Comparison of ENCODE assay signal across 15 cellular contexts in the genomic region with DNA sequence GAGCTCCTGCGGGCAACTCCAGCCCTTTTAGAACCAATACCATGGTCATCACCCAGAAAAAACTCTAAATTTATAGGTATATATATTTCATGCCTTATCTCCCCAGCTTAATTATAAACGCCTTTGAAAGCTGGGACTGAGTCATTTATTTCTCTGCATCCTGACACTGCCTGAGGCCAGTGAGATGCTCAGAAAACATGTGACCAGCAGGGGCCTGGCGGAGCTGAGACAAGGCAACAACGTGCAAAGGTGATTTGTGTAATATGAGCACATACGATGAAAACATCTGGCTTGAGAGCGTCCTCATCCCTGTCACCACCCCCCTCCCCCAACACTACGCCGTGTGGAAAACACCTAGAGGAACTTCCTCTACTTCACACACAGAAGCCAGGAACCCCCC. TPM values are rescaled to one million over a fixed set of nuclear protein-coding genes. Genes with fewer than 3 reads are reported as not detected.
DNase-seq lines count a peak whose midpoint lies in the region; ATAC-seq and TF ChIP-seq lines count a peak whose summit lies in the region.
"Had no signal": no experiment of that assay in that cellular context is flagged by ENCODE, and none has a peak within 500 bp of the region (broad histone marks: within the 10 kb centered on the region; RNA-seq: fewer than 3 reads in every experiment).

No MANE protein-coding gene starts in this region.

- H3K36me3 Mint-ChIP-seq in endodermal cell (ENCODE audit: low read depth), result peaks cover 49% of the 10 kb centered on the region
- H3K36me3 Mint-ChIP-seq in progenitor cell of endocrine pancreas (ENCODE audit: insufficient read depth), result peaks cover 12% of the 10 kb centered on the region
- H3K36me3 Mint-ChIP-seq: CD14-positive monocyte; naive thymus-derived CD8-positive, alpha-beta T cell had no signal

- peak overlapping the region; percentile 64 for H3K27ac Mint-ChIP-seq in endodermal cell
- H3K27ac Mint-ChIP-seq in progenitor cell of endocrine pancreas, result peak overlapping the region; percentile 13
- H3K27ac Mint-ChIP-seq: CD14-positive monocyte; naive thymus-derived CD8-positive, alpha-beta T cell had no signal

- H3K4me3 Mint-ChIP-seq in endodermal cell (no peak overlapping the region), progenitor cell of endocrine pancreas (ENCODE audit: low read depth) (peak overlapping the region; percentile 7)
- H3K4me3 Mint-ChIP-seq: CD14-positive monocyte; naive thymus-derived CD8-positive, alpha-beta T cell had no signal

- no peaks in the 10 kb centered on the region for H3K27me3 Mint-ChIP-seq in endodermal cell (ENCODE audit: insufficient read depth)
- no peaks in the 10 kb centered on the region for H3K27me3 Mint-ChIP-seq in progenitor cell of endocrine pancreas

- no peak overlapping the region for H3K27ac ChIP-seq in endodermal cell (ENCODE audit: low read depth, low read length)
- H3K27ac ChIP-seq in upper lobe of right lung, result no peak overlapping the region
- H3K27ac ChIP-seq: suprapubic skin had no signal

- H3K9me3 Mint-ChIP-seq in endodermal cell (no peaks in the 10 kb centered on the region), progenitor cell of endocrine pancreas (ENCODE audit: low read depth) (no peaks in the 10 kb centered on the region)
- H3K9me3 Mint-ChIP-seq: naive thymus-derived CD8-positive, alpha-beta T cell had no signal

- H3K4me1 Mint-ChIP-seq in endodermal cell (peaks cover 10% of the 10 kb centered on the region), progenitor cell of endocrine pancreas (ENCODE audit: low read depth) (peaks cover 11% of the 10 kb centered on the region)
- H3K4me1 Mint-ChIP-seq: CD14-positive monocyte; naive thymus-derived CD8-positive, alpha-beta T cell had no signal

- H3K4me3 ChIP-seq in endodermal cell (ENCODE audit: low read length) (no peak overlapping the region), upper lobe of right lung (no peak overlapping the region)
- H3K4me3 ChIP-seq: suprapubic skin had no signal

- H3K36me3 ChIP-seq in endodermal cell (ENCODE audit: control insufficient read depth, insufficient read depth, low read length) (peaks cover 66% of the 10 kb centered on the region), upper lobe of right lung (no peaks in the 10 kb centered on the region)
- H3K36me3 ChIP-seq: suprapubic skin had no signal

- ATAC-seq in upper lobe of right lung, result no peak
- ATAC-seq: naive thymus-derived CD8-positive, alpha-beta T cell had no signal

- no peaks in the 10 kb centered on the region for H3K4me1 ChIP-seq in endodermal cell (ENCODE audit: control insufficient read depth, insufficient read depth, low read length)
- H3K4me1 ChIP-seq in upper lobe of right lung, result peaks cover under 1% of the 10 kb centered on the region

- peak; percentile 90 for DNase-seq in ELR (ENCODE audit: low read depth)
- peak; percentile 42 for DNase-seq in NCI-H146 (lab: John Stamatoyannopoulos, UW)
- DNase-seq in endodermal cell, result peak; percentile 50
- DNase-seq in progenitor cell of endocrine pancreas (ENCODE audit: low spot score, unreplicated experiment), result no peak
- no peak for DNase-seq in activated CD4-positive, alpha-beta T cell treated with anti-CD3 and anti-CD28 coated beads for 48 hours
- no peak for DNase-seq in upper lobe of right lung
- no peak for DNase-seq in HK-2 (ENCODE audit: unreplicated experiment)
- no peak for DNase-seq in GDM1 (lab: John Stamatoyannopoulos, UW)
- DNase-seq: activated T-cell treated with anti-CD3 and anti-CD28 coated beads for 4 hours; KG1; naive thymus-derived CD8-positive, alpha-beta T cell; NCI-H1694 treated with DMSO at 0.1 percent for 48 hours; small intestine had no signal

- TF ChIP-seq CTCF in endodermal cell (conservative IDR thresholded peaks at IDR 0.05), result no peak
- TF ChIP-seq CTCF in progenitor cell of endocrine pancreas (IDR thresholded peaks at IDR 0.05; ENCODE audit: unreplicated experiment), result no peak
- TF ChIP-seq CTCF in upper lobe of right lung (IDR thresholded peaks at IDR 0.05), result no peak

- no peaks in the 10 kb centered on the region for H3K9me3 ChIP-seq in endodermal cell (ENCODE audit: control insufficient read depth, low read length)
- no peaks in the 10 kb centered on the region for H3K9me3 ChIP-seq in upper lobe of right lung
- H3K9me3 ChIP-seq: suprapubic skin had no signal

- WGBS in endodermal cell (ENCODE audit: insufficient coverage in 1 of 2, insufficient read length in 1 of 2), 2 experiments, result 86 to 100% methylated on average over 4 to 8 of the region's 8 CpGs

- no peak overlapping the region for H3K9ac ChIP-seq in endodermal cell (ENCODE audit: extremely low read depth, low read length, poor library complexity, severe bottlenecking)

- intact Hi-C loops in upper lobe of right lung (cut with DNase I), result no loop called here

- H3K27me3 ChIP-seq in endodermal cell (ENCODE audit: control insufficient read depth, insufficient read depth, low read length, poor library complexity, severe bottlenecking), result no peaks in the 10 kb centered on the region
- no peaks in the 10 kb centered on the region for H3K27me3 ChIP-seq in upper lobe of right lung
- H3K27me3 ChIP-seq: suprapubic skin had no signal

RNA-seq across cellular contexts. Expression of gene NXN, which starts 22.7 kb away (rescaled TPM):
- 100 to 1,000 TPM; 124 to 201 TPM for total RNA-seq in endodermal cell
- 132 TPM for polyA plus RNA-seq in endodermal cell (2013, experiment 1 of 2)
- 112 TPM for polyA plus RNA-seq in endodermal cell (2013, experiment 2 of 2)
- total RNA-seq in progenitor cell of endocrine pancreas, result 53.1 and 56.0 TPM in 2 replicates
- 57.3 TPM for total RNA-seq in upper lobe of right lung
- polyA plus RNA-seq: CD14-positive monocyte had no signal

RNA-seq across cellular contexts. Expression of gene TIMM22, which starts 40.0 kb away (rescaled TPM):
- total RNA-seq in endodermal cell (10 to 100 TPM; 13.6 to 14.6 TPM), progenitor cell of endocrine pancreas (14.1 and 14.3 TPM in 2 replicates), upper lobe of right lung (10.7 TPM)
- 13.7 TPM for polyA plus RNA-seq in endodermal cell (2013, experiment 1 of 2)
- polyA plus RNA-seq in endodermal cell (2013, experiment 2 of 2), result 11.9 TPM

Comparison
In these comparisons a context has a peak if more than half of its experiments do, and no peak if none do; other contexts are left out.
1. DNase-seq: peak in ELR (single experiment), NCI-H146 (single experiment) and endodermal cell (single experiment); none in progenitor cell of endocrine pancreas (single experiment), activated CD4-positive, alpha-beta T cell treated with anti-CD3 and anti-CD28 coated beads for 48 hours (single experiment), upper lobe of right lung (single experiment), HK-2 (single experiment) and GDM1 (single experiment).